ENCODE assay signal across 16 cellular contexts in genomic region chrX:38513087-38513742, GRCh38. TPM values are rescaled to one million over a fixed set of nuclear protein-coding genes. Genes with fewer than 3 reads are reported as not detected.
DNase-seq lines count a peak whose midpoint lies in the region; ATAC-seq and TF ChIP-seq lines count a peak whose summit lies in the region.
"Had no signal": no experiment of that assay in that cellular context is flagged by ENCODE, and none has a peak within 500 bp of the region (broad histone marks: within the 10 kb centered on the region; RNA-seq: fewer than 3 reads in every experiment).

No MANE protein-coding gene starts in this region.

- peak overlapping the region in 4 of 5 experiments; percentile 9 to 76 (median 50) for H3K27ac Mint-ChIP-seq in brain
- H3K27ac Mint-ChIP-seq: T-helper 2 cell treated with Interferon-gamma antibody and Interleukin-4, amounts not matched to agents 5 μg/mL and 100 μg/mL, for 36 hours had no signal

- no peak overlapping the region for H3K4me3 Mint-ChIP-seq in brain
- H3K4me3 Mint-ChIP-seq: T-helper 2 cell treated with Interferon-gamma antibody and Interleukin-4, amounts not matched to agents 5 μg/mL and 100 μg/mL, for 36 hours had no signal

- intact Hi-C loops in psoas muscle (cut with DNase I), result loop anchor here in 1 of 2 donors (2.0 kb wide), 1 partner anchor 50 kb away; no protein-coding TSS in a partner anchor

- WGBS in psoas muscle, 3 donors, result 35 to 49% (median 36%) methylated on average over 5 of the region's 5 CpGs

- H3K9me3 ChIP-seq in psoas muscle, result no peaks in the 10 kb centered on the region

- H3K27me3 ChIP-seq in psoas muscle (ENCODE audit: insufficient read depth in 3 of 3, low read length in 2 of 3), result peaks cover 0 to 6% (median 0%) of the 10 kb centered on the region in 3 donors

- H3K36me3 Mint-ChIP-seq in brain, result no peaks in the 10 kb centered on the region

- no peak overlapping the region for H3K4me3 ChIP-seq in psoas muscle

- TF ChIP-seq CTCF in brain (conservative IDR thresholded peaks at IDR 0.05), result no peak
- no peak for TF ChIP-seq CTCF in psoas muscle (IDR thresholded peaks at IDR 0.05)

- no peaks in the 10 kb centered on the region for H3K9me3 Mint-ChIP-seq in brain
- H3K9me3 Mint-ChIP-seq: T-helper 2 cell treated with Interferon-gamma antibody and Interleukin-4, amounts not matched to agents 5 μg/mL and 100 μg/mL, for 36 hours had no signal

- no peaks in the 10 kb centered on the region for H3K36me3 ChIP-seq in psoas muscle (ENCODE audit: insufficient read depth in 1 of 2, low read depth in 1 of 2)

- H3K4me1 ChIP-seq in psoas muscle, result no peaks in the 10 kb centered on the region

- peaks cover 25% of the 10 kb centered on the region for H3K4me1 Mint-ChIP-seq in brain

- peak overlapping the region; percentile 78 for H3K27ac ChIP-seq in psoas muscle
- H3K27ac ChIP-seq: KMS-11 had no signal

- peak; percentile 86 to 94 (median 89) for ATAC-seq in psoas muscle
- ATAC-seq in HG03439 (IDR thresholded peaks at IDR 0.05; ENCODE audit: unreplicated experiment), result no peak
- no peak for ATAC-seq in GM19397 (IDR thresholded peaks at IDR 0.05; ENCODE audit: unreplicated experiment)
- ATAC-seq: activated CD4-positive, CD25-positive, alpha-beta regulatory T cell treated with anti-CD3 and anti-CD28 coated beads, Interleukin-2, amount 50 U/mL, for 24 hours; left ventricle myocardium superior had no signal

- DNase-seq in DMS53 treated with DMSO at 0.1 percent for 48 hours (lab: John Stamatoyannopoulos, UW; ENCODE audit: unreplicated experiment) (peak; percentile 69), NCI-H1694 treated with DMSO at 0.1 percent for 48 hours (lab: John Stamatoyannopoulos, UW) (peak; percentile 85), psoas muscle (peak in 1 of 2 donors; percentile 10), epidermal melanocyte (ENCODE audit: insufficient read length, low spot score) (no peak)
- DNase-seq: activated effector memory CD4-positive, alpha-beta T cell treated with anti-CD3 and anti-CD28 coated beads, Interleukin-2, amount 50 U/mL, for 16 hours; amniotic stem cell; GOT3; left ventricle myocardium superior; NCI-H510A; stimulated activated CD4-positive, alpha-beta T cell treated with anti-CD3 and anti-CD28 coated beads, Interleukin-4, amount 100 ng/mL, for 1 hour had no signal

- H3K27me3 Mint-ChIP-seq in brain, result peaks cover 8% of the 10 kb centered on the region

RNA-seq across cellular contexts. Expression of gene TSPAN7, which starts 48.1 kb away (rescaled TPM):
- polyA plus RNA-seq in brain (ENCODE audit: insufficient read depth, low read depth, low replicate concordance) (371 TPM), psoas muscle (10 to 100 TPM; 65.2 to 86.8 (median 68.0) TPM)
- total RNA-seq in psoas muscle, result 100 to 1,000 TPM; 136 to 234 (median 171) TPM

Comparison
In these comparisons a context has a peak if more than half of its experiments do, and no peak if none do; other contexts are left out.
1. ATAC-seq: peak in psoas muscle (4 of 4); none in HG03439 (single experiment) and GM19397 (single experiment).